Comparison of ENCODE assay signal across 7 cellular contexts in genomic region chr3:136042608-136043221, GRCh38.
DNase-seq lines count a peak whose midpoint lies in the region; ATAC-seq and TF ChIP-seq lines count a peak whose summit lies in the region.

No MANE protein-coding gene starts in this region.

- H3K9me3 ChIP-seq in gastroesophageal sphincter = no peaks in the 10 kb centered on the region

- 47 to 65% methylated on average over 4 to 6 of the region's 7 CpGs for WGBS in gastroesophageal sphincter (ENCODE audit: low coverage in 1 of 2), 2 donors

- peak; percentile 52 for DNase-seq in GM12865 (ENCODE audit: low read depth)
- peak; percentile 56 for DNase-seq in NCI-H1092 treated with DMSO at 0.1 percent for 48 hours (lab: John Stamatoyannopoulos, UW)
- peak; percentile 52 for DNase-seq in SKM-1 treated with dmso at 0.1 percent for 144 hours (lab: John Stamatoyannopoulos, UW; ENCODE audit: unreplicated experiment)
- peak; percentile 68 for DNase-seq in renal cortical epithelial cell (ENCODE audit: low read depth)

- TF ChIP-seq EP300 in gastroesophageal sphincter (IDR thresholded peaks at IDR 0.05) = no peak

- TF ChIP-seq POLR2A in gastroesophageal sphincter (IDR thresholded peaks at IDR 0.05) = no peak

- TF ChIP-seq CTCF in GM12865 (IDR thresholded peaks at IDR 0.05; ENCODE audit: insufficient read depth, low read depth, low read length, missing control alignments) (peak; percentile 36), gastroesophageal sphincter (IDR thresholded peaks at IDR 0.05) (peak; percentile 50 to 73 (median 56))

- H3K4me1 ChIP-seq in gastroesophageal sphincter = peaks cover 0 to 23% (median 0%) of the 10 kb centered on the region in 3 donors

- H3K27ac ChIP-seq in gastroesophageal sphincter = no peak overlapping the region

- peaks cover 2 to 62% of the 10 kb centered on the region in 2 donors for H3K36me3 ChIP-seq in gastroesophageal sphincter

- ATAC-seq in gastroesophageal sphincter (no peak), HG03565 (IDR thresholded peaks at IDR 0.05; ENCODE audit: unreplicated experiment) (no peak), GM18519 (IDR thresholded peaks at IDR 0.05; ENCODE audit: low FRiP score, unreplicated experiment) (no peak)

- H3K27me3 ChIP-seq in gastroesophageal sphincter = no peaks in the 10 kb centered on the region

- H3K4me3 ChIP-seq in GM12865 (ENCODE audit: low read depth, low read length) (no peak overlapping the region), gastroesophageal sphincter (no peak overlapping the region)
